13 cellular contexts compared by ENCODE assay signal in genomic region chr12:95286713-95287112, GRCh38.
"Had no signal": no experiment of that assay in that cellular context is flagged by ENCODE, and none has a peak within 500 bp of the region (broad histone marks: within the 10 kb centered on the region; RNA-seq: fewer than 3 reads in every experiment).

No MANE protein-coding gene starts in this region.

- H3K27me3 Mint-ChIP-seq: activated naive CD8-positive, alpha-beta T cell treated with anti-CD3 and anti-CD28 coated beads for 36 hours; activated T-cell treated with anti-CD3 and anti-CD28 coated beads, Interleukin-2, amount 50 U/mL, for 24 hours had no signal

- H3K9me3 Mint-ChIP-seq: activated naive CD8-positive, alpha-beta T cell treated with anti-CD3 and anti-CD28 coated beads for 36 hours; activated T-cell treated with anti-CD3 and anti-CD28 coated beads, Interleukin-2, amount 50 U/mL, for 24 hours had no signal

- H3K4me1 Mint-ChIP-seq: activated naive CD8-positive, alpha-beta T cell treated with anti-CD3 and anti-CD28 coated beads for 36 hours had no signal

- H3K9me3 ChIP-seq: colonic mucosa, stomach had no signal

- H3K27me3 ChIP-seq: cardiac muscle cell, colonic mucosa, stomach had no signal

- H3K4me1 ChIP-seq: colonic mucosa had no signal

- DNase-seq: activated CD4-positive, alpha-beta T cell treated with anti-CD3 and anti-CD28 coated beads, Interleukin-2, amount 50 U/mL, for 4 hours; activated effector memory CD4-positive, alpha-beta T cell treated with anti-CD3 and anti-CD28 coated beads, Interleukin-2, amount 50 U/mL, for 16 hours; activated naive CD8-positive, alpha-beta T cell treated with anti-CD3 and anti-CD28 coated beads for 36 hours; activated T-cell treated with anti-CD3 and anti-CD28 coated beads, Interleukin-2, amount 50 U/mL, for 24 hours; aorta; colonic mucosa; hypothalamus; left cardiac atrium; mammary epithelial cell; stimulated activated CD4-positive, alpha-beta T cell treated with anti-CD3 and anti-CD28 coated beads, Interleukin-4, amount 100 ng/mL, for 4 hours; stomach had no signal

- H3K4me3 Mint-ChIP-seq: activated naive CD8-positive, alpha-beta T cell treated with anti-CD3 and anti-CD28 coated beads for 36 hours; activated T-cell treated with anti-CD3 and anti-CD28 coated beads, Interleukin-2, amount 50 U/mL, for 24 hours had no signal

- H3K36me3 ChIP-seq: colonic mucosa had no signal

- H3K4me3 ChIP-seq: cardiac muscle cell, colonic mucosa, stomach had no signal

- H3K27ac ChIP-seq: cardiac muscle cell, colonic mucosa had no signal

- ATAC-seq: activated CD4-positive, CD25-positive, alpha-beta regulatory T cell treated with anti-CD3 and anti-CD28 coated beads, Interleukin-2, amount 50 U/mL, for 24 hours had no signal

- H3K27ac Mint-ChIP-seq: activated naive CD8-positive, alpha-beta T cell treated with anti-CD3 and anti-CD28 coated beads for 36 hours; activated T-cell treated with anti-CD3 and anti-CD28 coated beads, Interleukin-2, amount 50 U/mL, for 24 hours had no signal
